8 cellular contexts compared by ENCODE assay signal in the genomic region with DNA sequence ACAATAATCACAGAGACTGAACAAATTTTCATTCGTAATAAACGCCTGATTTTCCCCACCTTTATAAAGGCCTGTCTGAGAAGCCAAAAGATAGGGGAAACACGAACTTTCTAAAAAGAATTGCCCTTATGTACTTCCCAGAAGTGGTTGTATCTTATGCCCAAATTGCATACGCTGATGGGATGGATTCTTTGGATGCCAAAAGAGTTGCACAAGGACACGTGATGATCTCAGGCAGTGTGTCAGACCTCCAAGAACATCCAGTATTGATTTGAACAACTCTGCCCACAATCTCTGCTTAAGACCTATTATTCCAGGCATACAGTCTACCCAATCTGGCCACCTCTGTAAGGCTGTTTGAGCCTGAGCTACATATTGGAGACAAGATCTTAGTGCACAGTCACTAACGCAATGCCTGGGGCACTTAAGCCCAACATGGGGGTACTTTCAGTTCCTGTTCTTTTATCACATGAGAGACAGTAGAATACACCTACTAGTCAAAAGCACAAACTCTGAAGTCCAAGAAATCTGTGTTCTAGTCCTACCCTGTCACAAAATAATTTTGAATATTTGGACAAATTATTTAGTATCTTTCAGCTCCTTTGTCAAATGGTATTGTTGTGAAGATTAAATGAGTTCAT. TPM values are rescaled to one million over a fixed set of nuclear protein-coding genes. Genes with fewer than 3 reads are reported as not detected.
DNase-seq lines count a peak whose midpoint lies in the region; ATAC-seq, FAIRE-seq and TF ChIP-seq lines count a peak whose summit lies in the region.

No MANE protein-coding gene starts in this region.

- FAIRE-seq in HepG2 (lab: Jason Lieb, UNC): no peak

- H3K36me3 ChIP-seq in HepG2 (replicated peaks in 1 of 2; ENCODE audit: control insufficient read depth in 1 of 2, insufficient read depth in 2 of 2, low read length in 2 of 2): no peaks in the 10 kb centered on the region

- no peaks in the 10 kb centered on the region for H4K20me1 ChIP-seq in HepG2 (ENCODE audit: insufficient read depth, low read length)

- no peak for TF ChIP-seq POLR2A in HepG2 (IDR thresholded peaks at IDR 0.05; ENCODE audit: insufficient read depth in 1 of 2, low read depth in 2 of 2, low read length in 2 of 2)

- no peak overlapping the region for H3K27ac ChIP-seq in HepG2 (ENCODE audit: extremely low read length, insufficient read depth, low read length)

- ATAC-seq in GM21515 (IDR thresholded peaks at IDR 0.05; ENCODE audit: unreplicated experiment): peak; percentile 54
- no peak for ATAC-seq in HepG2

- POLR2A ChIA-PET in HepG2 (lab: Yijun Ruan, JAX): interaction anchor here (1.5 kb wide), 1 partner anchor 95 kb away, joined by 6 read pairs; a partner anchor contains a TSS

- no peak for TF ChIP-seq EP300 in HepG2 (IDR thresholded peaks at IDR 0.05; ENCODE audit: low read depth in 2 of 2, low read length in 2 of 2)
- no peak for TF ChIP-seq EP300 in HepG2 (CRISPR knock-in tag; IDR thresholded peaks at IDR 0.05; ENCODE audit: borderline replicate concordance)

- H3K27ac Mint-ChIP-seq in endothelial cell (ENCODE audit: unreplicated experiment): peak overlapping the region; percentile 62

- H3K79me2 ChIP-seq in HepG2 (ENCODE audit: insufficient read depth, low read length): no peaks in the 10 kb centered on the region

- intact Hi-C loops in HepG2 (cut with micrococcal nuclease; ENCODE audit: unreplicated experiment): loop anchor here (1.0 to 10.0 kb wide), 2 partner anchors 95 to 203 kb away; a partner anchor contains a TSS

- no peak for TF ChIP-seq RAD21 in HepG2 (CRISPR knock-in tag; IDR thresholded peaks at IDR 0.05)

- H3K27me3 Mint-ChIP-seq in endothelial cell (ENCODE audit: unreplicated experiment): no peaks in the 10 kb centered on the region

- no peak overlapping the region for H3K4me2 ChIP-seq in HepG2 (ENCODE audit: low read depth, low read length)

- H3K9me3 ChIP-seq in HepG2 (ENCODE audit: low read length): no peaks in the 10 kb centered on the region

- no peak for TF ChIP-seq CTCF in endothelial cell (IDR thresholded peaks at IDR 0.05; ENCODE audit: unreplicated experiment)
- no peak for TF ChIP-seq CTCF in HepG2 (CRISPR knock-in tag; IDR thresholded peaks at IDR 0.05)

- H3K36me3 Mint-ChIP-seq in endothelial cell (ENCODE audit: low read depth, unreplicated experiment): no peaks in the 10 kb centered on the region

- H3K4me3 Mint-ChIP-seq in endothelial cell (ENCODE audit: unreplicated experiment): no peak overlapping the region

- peaks cover 0 to 4% of the 10 kb centered on the region in 2 experiments; a peak in 1 of 5 replicates for H3K27me3 ChIP-seq in HepG2 (ENCODE audit: control insufficient read depth in 1 of 2, insufficient read depth in 2 of 2, low read length in 2 of 2)

- peaks cover 9% of the 10 kb centered on the region; the same call in 1 of the 2 replicates for H3K4me1 ChIP-seq in HepG2 (ENCODE audit: insufficient read depth, low read length)

- H3K9ac ChIP-seq in HepG2 (ENCODE audit: insufficient read depth, low read depth, low read length): no peak overlapping the region

- peak; percentile 66 for DNase-seq in AG20443 (ENCODE audit: low spot score)
- DNase-seq in HS-5 (ENCODE audit: low read depth): peak; percentile 82
- DNase-seq in endothelial cell (ENCODE audit: low spot score): no peak
- no peak for DNase-seq in COLO668 (lab: John Stamatoyannopoulos, UW; ENCODE audit: unreplicated experiment)
- no peak for DNase-seq in HepG2 (ENCODE audit: low spot score)
- DNase-seq in stimulated activated CD4-positive, alpha-beta T cell treated with anti-CD3 and anti-CD28 coated beads, Interleukin-15, amount 100 ng/mL, for 24 hours: no peak
- DNase-seq in hypothalamus (lab: John Stamatoyannopoulos, UW): no peak

- no peaks in the 10 kb centered on the region for H3K9me3 Mint-ChIP-seq in endothelial cell (ENCODE audit: unreplicated experiment)

- H3K4me3 ChIP-seq in HepG2 (replicated peaks in 1 of 3; ENCODE audit: insufficient read depth in 1 of 3, low read depth in 2 of 3, low read length in 3 of 3): no peak overlapping the region

- BruUV-seq in HepG2 (replicated peaks; lab: Mats Ljungman, UMichigan): no TSS peak

- peaks cover 24% of the 10 kb centered on the region for H3K4me1 Mint-ChIP-seq in endothelial cell (ENCODE audit: unreplicated experiment)

- CTCF ChIA-PET in HepG2 (lab: Yijun Ruan, JAX; ENCODE audit: low intra/inter-chr PET ratio, low total read pairs): interaction anchor here (2.9 kb wide), 1 partner anchor 95 kb away, joined by 31 read pairs; a partner anchor contains a TSS

- no peak overlapping the region for H2AFZ ChIP-seq in HepG2 (ENCODE audit: low read length)

- in situ Hi-C loops in HepG2 (cut with HindIII; ENCODE audit: extremely low pct_ligation_motif_present, low pct_unique_long_range_greater_than_20kb): loop anchor here (5.0 kb wide), 1 partner anchor 95 kb away; a partner anchor contains a TSS

- WGBS in HepG2 (ENCODE audit: low lambda C conversion rate): 2% methylated on average over 6 of the region's 6 CpGs

TF ChIP-seq in HepG2, 621 proteins besides CTCF, POLR2A, EP300 and RAD21 (continues in another document):
- TF ChIP-seq ZNF251 (CRISPR knock-in tag; IDR thresholded peaks at IDR 0.05): no peak
- no peak for TF ChIP-seq ZNF124 (CRISPR knock-in tag; IDR thresholded peaks at IDR 0.05)
- no peak for TF ChIP-seq ATF1 (CRISPR knock-in tag; IDR thresholded peaks at IDR 0.05)
- no peak for TF ChIP-seq BRD4 (CRISPR knock-in tag; IDR thresholded peaks at IDR 0.05)
- no peak for TF ChIP-seq ZMYM2 (CRISPR knock-in tag; IDR thresholded peaks at IDR 0.05)

RNA-seq across cellular contexts. Expression of a gene that starts 38.9 kb away (rescaled TPM):
- total RNA-seq in endothelial cell (ENCODE audit: unreplicated experiment): not detected
- total RNA-seq in HepG2 (2016; rRNA removed; fragmentation: Illumina TruSeq; extraction: Trizol): not detected in 2 replicates
- not detected in 2 replicates for total RNA-seq in HepG2 (2016; cell fraction: cytosol; rRNA removed; fragmentation: Illumina TruSeq; extraction: Trizol; ENCODE audit: low read depth)
- not detected in 2 replicates for total RNA-seq in HepG2 (2016; cell fraction: insoluble cytoplasmic fraction; rRNA removed; fragmentation: Illumina TruSeq; extraction: Trizol)
- total RNA-seq in HepG2 (2016; cell fraction: membrane; rRNA removed; fragmentation: Illumina TruSeq; extraction: Trizol): not detected in 2 replicates
- total RNA-seq in HepG2 (2016; cell fraction: nucleus; rRNA removed; fragmentation: Illumina TruSeq; extraction: Trizol): not detected in 2 replicates
- not detected in 2 replicates for polyA plus RNA-seq in HepG2 (2011; rRNA removed)
- polyA plus RNA-seq in HepG2 (2011; cell fraction: cytosol; rRNA removed): not detected in 2 replicates
- not detected in 2 replicates for polyA plus RNA-seq in HepG2 (2011; cell fraction: nucleus; rRNA removed)
- not detected in 2 replicates for polyA plus RNA-seq in HepG2 (2012)
- not detected in 2 replicates for polyA plus RNA-seq in HepG2 (2016; cell fraction: cytosol; fragmentation: Illumina TruSeq; extraction: Trizol; ENCODE audit: low read depth)
- polyA plus RNA-seq in HepG2 (2016; cell fraction: insoluble cytoplasmic fraction; fragmentation: Illumina TruSeq; extraction: Trizol; ENCODE audit: low read depth): not detected in 2 replicates
- polyA plus RNA-seq in HepG2 (2016; cell fraction: membrane; fragmentation: Illumina TruSeq; extraction: Trizol; ENCODE audit: low read depth): not detected in 2 replicates
- not detected in 2 replicates for polyA plus RNA-seq in HepG2 (2016; cell fraction: nucleus; fragmentation: Illumina TruSeq; extraction: Trizol; ENCODE audit: insufficient read depth, low read depth)
- polyA minus RNA-seq in HepG2 (2011; rRNA and poly(A)+ RNA removed; ENCODE audit: low replicate concordance): 0.32 TPM in 1 of 2 replicates, not detected in the other
- polyA minus RNA-seq in HepG2 (2011; cell fraction: cytosol; rRNA and poly(A)+ RNA removed): not detected in 2 replicates
- not detected in 2 replicates for polyA minus RNA-seq in HepG2 (2011; cell fraction: nucleus; rRNA and poly(A)+ RNA removed)

RNA-seq across cellular contexts. Expression of a gene that starts 49.3 kb away (rescaled TPM):
- total RNA-seq in endothelial cell (ENCODE audit: unreplicated experiment) (not detected), HepG2 (2016; rRNA removed; fragmentation: Illumina TruSeq; extraction: Trizol) (not detected in 2 replicates)
- total RNA-seq in HepG2 (2016; cell fraction: cytosol; rRNA removed; fragmentation: Illumina TruSeq; extraction: Trizol; ENCODE audit: low read depth): not detected in 2 replicates
- total RNA-seq in HepG2 (2016; cell fraction: insoluble cytoplasmic fraction; rRNA removed; fragmentation: Illumina TruSeq; extraction: Trizol): not detected in 2 replicates
- total RNA-seq in HepG2 (2016; cell fraction: membrane; rRNA removed; fragmentation: Illumina TruSeq; extraction: Trizol): not detected in 2 replicates
- not detected in 2 replicates for total RNA-seq in HepG2 (2016; cell fraction: nucleus; rRNA removed; fragmentation: Illumina TruSeq; extraction: Trizol)
- polyA plus RNA-seq in HepG2 (2011; rRNA removed): not detected in 2 replicates
- polyA plus RNA-seq in HepG2 (2011; cell fraction: cytosol; rRNA removed): not detected in 2 replicates
- polyA plus RNA-seq in HepG2 (2011; cell fraction: nucleus; rRNA removed): not detected in 2 replicates
- polyA plus RNA-seq in HepG2 (2012): not detected in 2 replicates
- not detected in 2 replicates for polyA plus RNA-seq in HepG2 (2016; cell fraction: cytosol; fragmentation: Illumina TruSeq; extraction: Trizol; ENCODE audit: low read depth)
- polyA plus RNA-seq in HepG2 (2016; cell fraction: insoluble cytoplasmic fraction; fragmentation: Illumina TruSeq; extraction: Trizol; ENCODE audit: low read depth): not detected in 2 replicates
- polyA plus RNA-seq in HepG2 (2016; cell fraction: membrane; fragmentation: Illumina TruSeq; extraction: Trizol; ENCODE audit: low read depth): not detected in 2 replicates
- polyA plus RNA-seq in HepG2 (2016; cell fraction: nucleus; fragmentation: Illumina TruSeq; extraction: Trizol; ENCODE audit: insufficient read depth, low read depth): not detected in 2 replicates
- not detected in 2 replicates for polyA minus RNA-seq in HepG2 (2011; rRNA and poly(A)+ RNA removed; ENCODE audit: low replicate concordance)
- not detected in 2 replicates for polyA minus RNA-seq in HepG2 (2011; cell fraction: cytosol; rRNA and poly(A)+ RNA removed)
- polyA minus RNA-seq in HepG2 (2011; cell fraction: nucleus; rRNA and poly(A)+ RNA removed): not detected in 2 replicates

Comparison
In these comparisons a context has a peak if more than half of its experiments do, and no peak if none do; other contexts are left out.
1. DNase-seq: peak in AG20443 (single experiment) and HS-5 (single experiment); none in endothelial cell (single experiment), COLO668 (single experiment), HepG2 (single experiment), stimulated activated CD4-positive, alpha-beta T cell treated with anti-CD3 and anti-CD28 coated beads, Interleukin-15, amount 100 ng/mL, for 24 hours (single experiment) and hypothalamus (0 of 51).